1 cellular context compared by ENCODE assay signal in the genomic region with DNA sequence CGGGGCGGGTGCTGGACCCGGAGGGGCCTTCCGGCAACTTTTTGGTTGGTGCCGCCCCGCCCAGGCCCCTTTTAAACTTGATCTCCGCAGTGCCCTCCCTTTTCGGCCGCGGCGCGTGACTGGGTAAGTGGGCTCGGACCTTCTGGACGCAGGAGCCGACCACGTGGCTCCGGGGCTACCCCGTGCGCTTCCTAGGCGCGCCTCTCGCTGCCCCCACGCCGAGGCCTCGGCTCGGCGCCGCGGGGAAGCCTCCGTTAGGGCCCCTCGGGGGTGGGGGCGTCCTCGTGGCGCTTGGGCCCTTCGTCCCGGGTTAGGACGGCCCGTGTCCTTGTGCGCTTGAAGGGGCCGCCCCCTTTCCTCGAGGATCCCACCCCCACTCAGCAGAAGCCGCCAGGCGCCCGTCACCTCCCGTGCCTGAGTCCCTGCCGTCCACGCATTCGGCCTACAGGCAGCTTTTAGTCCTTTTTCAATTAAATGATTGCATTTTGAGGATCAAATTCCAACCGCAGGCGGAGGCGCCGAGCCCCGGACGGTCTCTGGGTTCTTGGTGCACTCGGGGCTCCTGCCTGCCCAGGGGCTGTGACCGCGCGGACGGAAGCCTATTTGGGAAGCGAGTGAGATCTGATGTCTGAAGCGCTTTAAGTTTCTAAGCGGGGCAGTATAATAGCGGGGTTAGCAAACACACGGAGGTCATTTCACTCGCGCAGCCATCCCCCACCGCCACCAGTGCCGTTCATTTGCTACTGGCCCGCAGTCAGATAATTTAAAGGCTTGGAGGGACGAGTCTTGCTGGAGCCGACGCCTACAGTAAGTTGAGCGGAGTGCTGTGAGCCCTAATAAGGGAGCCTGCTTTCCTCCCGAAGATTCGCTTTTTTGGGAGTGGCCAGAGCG.
TF ChIP-seq lines count a peak whose summit lies in the region.

No MANE protein-coding gene starts in this region.

TF ChIP-seq in HepG2, 621 proteins besides CTCF, POLR2A, EP300 and RAD21 (continued from another document):
- TF ChIP-seq ZNF274 (CRISPR knock-in tag; IDR thresholded peaks at IDR 0.05) (peak; percentile 46; the same call in 1 of the 2 replicates), ZNF703 (CRISPR knock-in tag; IDR thresholded peaks at IDR 0.05; ENCODE audit: borderline replicate concordance) (peak; percentile 63; the same call in 1 of the 2 replicates), ZNF567 (CRISPR knock-in tag; IDR thresholded peaks at IDR 0.05; ENCODE audit: borderline replicate concordance) (peak; percentile 28; the same call in 1 of the 2 replicates), ZNF607 (CRISPR knock-in tag; IDR thresholded peaks at IDR 0.05; ENCODE audit: borderline replicate concordance) (0 out of 2 replicates have a peak, but pooled peaks have one; percentile 55), ZNF564 (CRISPR knock-in tag; IDR thresholded peaks at IDR 0.05) (no peak), ZNF788 (CRISPR knock-in tag; IDR thresholded peaks at IDR 0.05; ENCODE audit: borderline replicate concordance) (peak; percentile 59; the same call in 1 of the 2 replicates), PAWR (CRISPR knock-in tag; IDR thresholded peaks at IDR 0.05; ENCODE audit: borderline replicate concordance) (no peak), JUND (CRISPR knock-in tag; IDR thresholded peaks at IDR 0.05) (no peak), EEA1 (CRISPR knock-in tag; IDR thresholded peaks at IDR 0.05; ENCODE audit: borderline replicate concordance) (peak; percentile 57; the same call in 1 of the 2 replicates), KLF11 (CRISPR knock-in tag; IDR thresholded peaks at IDR 0.05) (no peak), MED13 (CRISPR knock-in tag; IDR thresholded peaks at IDR 0.05) (peak; percentile 78), SRY (CRISPR knock-in tag; IDR thresholded peaks at IDR 0.05) (peak; percentile 57; the same call in 1 of the 2 replicates), POGZ (CRISPR knock-in tag; IDR thresholded peaks at IDR 0.05) (peak; percentile 71), ZNF251 (CRISPR knock-in tag; IDR thresholded peaks at IDR 0.05) (no peak), MAZ (IDR thresholded peaks at IDR 0.05; ENCODE audit: borderline replicate concordance, low read depth, low read length) (peak; percentile 85; the same call in 1 of the 2 replicates), MAZ (CRISPR knock-in tag; IDR thresholded peaks at IDR 0.05; ENCODE audit: low read depth) (peak; percentile 81; the same call in 1 of the 2 replicates), THAP11 (CRISPR knock-in tag; IDR thresholded peaks at IDR 0.05) (peak; percentile 21; the same call in 1 of the 2 replicates), RORA (CRISPR knock-in tag; IDR thresholded peaks at IDR 0.05) (no peak), ATAD3A (CRISPR knock-in tag; IDR thresholded peaks at IDR 0.05) (no peak), YEATS4 (CRISPR knock-in tag; IDR thresholded peaks at IDR 0.05; ENCODE audit: borderline replicate concordance) (peak; percentile 96), ZFP36 (IDR thresholded peaks at IDR 0.05; ENCODE audit: borderline replicate concordance, low read depth, low read length, partially characterized antibody) (no peak)
- TF ChIP-seq, protein P1, sequence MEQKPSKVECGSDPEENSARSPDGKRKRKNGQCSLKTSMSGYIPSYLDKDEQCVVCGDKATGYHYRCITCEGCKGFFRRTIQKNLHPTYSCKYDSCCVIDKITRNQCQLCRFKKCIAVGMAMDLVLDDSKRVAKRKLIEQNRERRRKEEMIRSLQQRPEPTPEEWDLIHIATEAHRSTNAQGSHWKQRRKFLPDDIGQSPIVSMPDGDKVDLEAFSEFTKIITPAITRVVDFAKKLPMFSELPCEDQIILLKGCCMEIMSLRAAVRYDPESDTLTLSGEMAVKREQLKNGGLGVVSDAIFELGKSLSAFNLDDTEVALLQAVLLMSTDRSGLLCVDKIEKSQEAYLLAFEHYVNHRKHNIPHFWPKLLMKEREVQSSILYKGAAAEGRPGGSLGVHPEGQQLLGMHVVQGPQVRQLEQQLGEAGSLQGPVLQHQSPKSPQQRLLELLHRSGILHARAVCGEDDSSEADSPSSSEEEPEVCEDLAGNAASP (CRISPR knock-in tag; IDR thresholded peaks at IDR 0.05; ENCODE audit: borderline replicate concordance) = 0 out of 2 replicates have a peak, but pooled peaks have one; percentile 14
- TF ChIP-seq, protein P2, sequence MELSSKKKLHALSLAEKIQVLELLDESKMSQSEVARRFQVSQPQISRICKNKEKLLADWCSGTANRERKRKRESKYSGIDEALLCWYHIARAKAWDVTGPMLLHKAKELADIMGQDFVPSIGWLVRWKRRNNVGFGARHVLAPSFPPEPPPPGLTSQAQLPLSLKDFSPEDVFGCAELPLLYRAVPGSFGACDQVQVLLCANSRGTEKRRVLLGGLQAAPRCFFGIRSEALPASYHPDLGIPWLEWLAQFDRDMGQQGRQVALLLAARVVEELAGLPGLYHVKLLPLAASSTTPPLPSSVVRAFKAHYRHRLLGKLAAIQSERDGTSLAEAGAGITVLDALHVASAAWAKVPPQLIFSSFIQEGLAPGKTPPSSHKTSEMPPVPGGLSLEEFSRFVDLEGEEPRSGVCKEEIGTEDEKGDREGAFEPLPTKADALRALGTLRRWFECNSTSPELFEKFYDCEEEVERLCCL (CRISPR knock-in tag; IDR thresholded peaks at IDR 0.05; ENCODE audit: borderline replicate concordance) = no peak
- TF ChIP-seq, protein P3, sequence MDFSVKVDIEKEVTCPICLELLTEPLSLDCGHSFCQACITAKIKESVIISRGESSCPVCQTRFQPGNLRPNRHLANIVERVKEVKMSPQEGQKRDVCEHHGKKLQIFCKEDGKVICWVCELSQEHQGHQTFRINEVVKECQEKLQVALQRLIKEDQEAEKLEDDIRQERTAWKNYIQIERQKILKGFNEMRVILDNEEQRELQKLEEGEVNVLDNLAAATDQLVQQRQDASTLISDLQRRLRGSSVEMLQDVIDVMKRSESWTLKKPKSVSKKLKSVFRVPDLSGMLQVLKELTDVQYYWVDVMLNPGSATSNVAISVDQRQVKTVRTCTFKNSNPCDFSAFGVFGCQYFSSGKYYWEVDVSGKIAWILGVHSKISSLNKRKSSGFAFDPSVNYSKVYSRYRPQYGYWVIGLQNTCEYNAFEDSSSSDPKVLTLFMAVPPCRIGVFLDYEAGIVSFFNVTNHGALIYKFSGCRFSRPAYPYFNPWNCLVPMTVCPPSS (IDR thresholded peaks at IDR 0.05) = no peak
- TF ChIP-seq, protein P4, sequence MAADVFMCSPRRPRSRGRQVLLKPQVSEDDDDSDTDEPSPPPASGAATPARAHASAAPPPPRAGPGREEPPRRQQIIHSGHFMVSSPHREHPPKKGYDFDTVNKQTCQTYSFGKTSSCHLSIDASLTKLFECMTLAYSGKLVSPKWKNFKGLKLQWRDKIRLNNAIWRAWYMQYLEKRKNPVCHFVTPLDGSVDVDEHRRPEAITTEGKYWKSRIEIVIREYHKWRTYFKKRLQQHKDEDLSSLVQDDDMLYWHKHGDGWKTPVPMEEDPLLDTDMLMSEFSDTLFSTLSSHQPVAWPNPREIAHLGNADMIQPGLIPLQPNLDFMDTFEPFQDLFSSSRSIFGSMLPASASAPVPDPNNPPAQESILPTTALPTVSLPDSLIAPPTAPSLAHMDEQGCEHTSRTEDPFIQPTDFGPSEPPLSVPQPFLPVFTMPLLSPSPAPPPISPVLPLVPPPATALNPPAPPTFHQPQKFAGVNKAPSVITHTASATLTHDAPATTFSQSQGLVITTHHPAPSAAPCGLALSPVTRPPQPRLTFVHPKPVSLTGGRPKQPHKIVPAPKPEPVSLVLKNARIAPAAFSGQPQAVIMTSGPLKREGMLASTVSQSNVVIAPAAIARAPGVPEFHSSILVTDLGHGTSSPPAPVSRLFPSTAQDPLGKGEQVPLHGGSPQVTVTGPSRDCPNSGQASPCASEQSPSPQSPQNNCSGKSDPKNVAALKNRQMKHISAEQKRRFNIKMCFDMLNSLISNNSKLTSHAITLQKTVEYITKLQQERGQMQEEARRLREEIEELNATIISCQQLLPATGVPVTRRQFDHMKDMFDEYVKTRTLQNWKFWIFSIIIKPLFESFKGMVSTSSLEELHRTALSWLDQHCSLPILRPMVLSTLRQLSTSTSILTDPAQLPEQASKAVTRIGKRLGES (CRISPR knock-in tag; IDR thresholded peaks at IDR 0.05; ENCODE audit: borderline replicate concordance) = peak; percentile 71; the same call in 1 of the 2 replicates
